Comparison of ENCODE assay signal across 12 cellular contexts in genomic region chr6:134537146-134537555, GRCh38.
DNase-seq lines count a peak whose midpoint lies in the region; ATAC-seq and TF ChIP-seq lines count a peak whose summit lies in the region.
"Had no signal": no experiment of that assay in that cellular context is flagged by ENCODE, and none has a peak within 500 bp of the region (broad histone marks: within the 10 kb centered on the region; RNA-seq: fewer than 3 reads in every experiment).

No MANE protein-coding gene starts in this region.

- ATAC-seq in activated T-helper 17 cell treated with anti-CD3 and anti-CD28 coated beads, Interleukin-2, amount 50 U/mL, for 72 hours (replicated peaks) = peak; percentile 29
- ATAC-seq in foreskin keratinocyte (peak; percentile 99), upper lobe of left lung (ENCODE audit: low FRiP score in 2 of 2) (no peak)
- ATAC-seq: heart left ventricle had no signal

- H3K4me1 Mint-ChIP-seq in activated T-helper 17 cell treated with anti-CD3 and anti-CD28 coated beads, Interleukin-2, amount 50 U/mL, for 72 hours = peaks cover 14% of the 10 kb centered on the region

- POLR2A ChIA-PET in A673 (lab: Charles Lee; ENCODE audit: low non-redundant PET) = no interaction called here

- TF ChIP-seq POLR2A in sigmoid colon (IDR thresholded peaks at IDR 0.05) (no peak), upper lobe of left lung (IDR thresholded peaks at IDR 0.05) (no peak)

- H3K4me1 ChIP-seq in A673 (ENCODE audit: insufficient read depth, low read length, poor library complexity, severe bottlenecking) (no peaks in the 10 kb centered on the region), foreskin keratinocyte (peaks cover 27% of the 10 kb centered on the region), sigmoid colon (no peaks in the 10 kb centered on the region), upper lobe of left lung (peaks cover 0 to 4% (median 0%) of the 10 kb centered on the region in 4 donors)

- H3K27me3 ChIP-seq in A673 (replicated peaks; ENCODE audit: insufficient read depth, low read depth, low read length, poor library complexity) (no peaks in the 10 kb centered on the region), foreskin keratinocyte (no peaks in the 10 kb centered on the region), sigmoid colon (no peaks in the 10 kb centered on the region), upper lobe of left lung (no peaks in the 10 kb centered on the region)
- H3K27me3 ChIP-seq: BLaER1 treated with 17β-estradiol and CSF1 and Interleukin-3, amounts not matched to agents 10 nM and 100 nM; heart left ventricle had no signal

- DNase-seq in A673 (ENCODE audit: low spot score) (peak; percentile 60), HK-2 (ENCODE audit: unreplicated experiment) (peak; percentile 75), foreskin keratinocyte (peak; percentile 100), Kasumi-1 (lab: John Stamatoyannopoulos, UW) (no peak), sigmoid colon (no peak), upper lobe of left lung (no peak), occipital lobe (lab: John Stamatoyannopoulos, UW) (no peak)
- DNase-seq: activated CD8-positive, alpha-beta memory T cell treated with anti-CD3 and anti-CD28 coated beads for 24 hours; aorta; heart left ventricle had no signal

- H3K36me3 ChIP-seq in A673 (ENCODE audit: insufficient read depth, low read length, poor library complexity, severe bottlenecking) (no peaks in the 10 kb centered on the region), sigmoid colon (no peaks in the 10 kb centered on the region), upper lobe of left lung (no peaks in the 10 kb centered on the region)
- H3K36me3 ChIP-seq: BLaER1 treated with 17β-estradiol and CSF1 and Interleukin-3, amounts not matched to agents 10 nM and 100 nM; heart left ventricle had no signal

- intact Hi-C loops in A673 (cut with micrococcal nuclease; ENCODE audit: unreplicated experiment) (no loop called here), sigmoid colon (cut with DNase I) (no loop called here)

- no peak overlapping the region for H3K4me3 Mint-ChIP-seq in activated T-helper 17 cell treated with anti-CD3 and anti-CD28 coated beads, Interleukin-2, amount 50 U/mL, for 72 hours

- no peak overlapping the region for H3K27ac ChIP-seq in A673 (ENCODE audit: low read depth, low read length, poor library complexity, severe bottlenecking)
- peak overlapping the region; percentile 90 for H3K27ac ChIP-seq in foreskin keratinocyte
- H3K27ac ChIP-seq in sigmoid colon = no peak overlapping the region
- no peak overlapping the region for H3K27ac ChIP-seq in upper lobe of left lung
- H3K27ac ChIP-seq: BLaER1 treated with 17β-estradiol and CSF1 and Interleukin-3, amounts not matched to agents 10 nM and 100 nM; heart left ventricle had no signal

- WGBS in sigmoid colon, 2 donors = 92 to 94% methylated on average over 2 of the region's 2 CpGs
- WGBS in upper lobe of left lung, 2 donors = 94% methylated on average over 2 of the region's 2 CpGs

- no TSS peak for BruUV-seq in A673 (replicated peaks; lab: Mats Ljungman, UMichigan)

- no peaks in the 10 kb centered on the region for H3K9me3 Mint-ChIP-seq in activated T-helper 17 cell treated with anti-CD3 and anti-CD28 coated beads, Interleukin-2, amount 50 U/mL, for 72 hours

- no peaks in the 10 kb centered on the region for H3K36me3 Mint-ChIP-seq in activated T-helper 17 cell treated with anti-CD3 and anti-CD28 coated beads, Interleukin-2, amount 50 U/mL, for 72 hours (ENCODE audit: low read depth)

- TF ChIP-seq EP300 in sigmoid colon (IDR thresholded peaks at IDR 0.05) = no peak
- TF ChIP-seq EP300 in upper lobe of left lung (IDR thresholded peaks at IDR 0.05) = no peak

- H3K4me3 ChIP-seq in A673 (ENCODE audit: low read depth, low read length, poor library complexity, severe bottlenecking) (no peak overlapping the region), sigmoid colon (no peak overlapping the region), upper lobe of left lung (no peak overlapping the region)
- H3K4me3 ChIP-seq: BLaER1 treated with 17β-estradiol and CSF1 and Interleukin-3, amounts not matched to agents 10 nM and 100 nM; heart left ventricle had no signal

- CTCF ChIA-PET in A673 (lab: Charles Lee) = no interaction called here

- no peak overlapping the region for H3K27ac Mint-ChIP-seq in activated T-helper 17 cell treated with anti-CD3 and anti-CD28 coated beads, Interleukin-2, amount 50 U/mL, for 72 hours

- H3K27me3 Mint-ChIP-seq in activated T-helper 17 cell treated with anti-CD3 and anti-CD28 coated beads, Interleukin-2, amount 50 U/mL, for 72 hours = no peaks in the 10 kb centered on the region

- TF ChIP-seq CTCF in A673 (conservative IDR thresholded peaks at IDR 0.05; ENCODE audit: low read depth, low read length) (no peak), foreskin keratinocyte (conservative IDR thresholded peaks at IDR 0.05) (no peak), sigmoid colon (IDR thresholded peaks at IDR 0.05) (no peak), upper lobe of left lung (IDR thresholded peaks at IDR 0.05) (no peak)

- H3K9me3 ChIP-seq in A673 (ENCODE audit: low read depth, low read length, poor library complexity, severe bottlenecking) = no peaks in the 10 kb centered on the region
- H3K9me3 ChIP-seq in sigmoid colon = no peaks in the 10 kb centered on the region
- H3K9me3 ChIP-seq in upper lobe of left lung = no peaks in the 10 kb centered on the region
- H3K9me3 ChIP-seq: heart left ventricle had no signal

Comparison
In these comparisons a context has a peak if more than half of its experiments do, and no peak if none do; other contexts are left out.
1. DNase-seq: peak in A673 (single experiment), HK-2 (single experiment) and foreskin keratinocyte (2 of 2); none in Kasumi-1 (0 of 2), sigmoid colon (single experiment), upper lobe of left lung (0 of 2) and occipital lobe (single experiment).
2. ATAC-seq: peak in activated T-helper 17 cell treated with anti-CD3 and anti-CD28 coated beads, Interleukin-2, amount 50 U/mL, for 72 hours (single experiment) and foreskin keratinocyte (single experiment); none in upper lobe of left lung (0 of 2).